Comparison of ENCODE assay signal across 9 cellular contexts in the genomic region with DNA sequence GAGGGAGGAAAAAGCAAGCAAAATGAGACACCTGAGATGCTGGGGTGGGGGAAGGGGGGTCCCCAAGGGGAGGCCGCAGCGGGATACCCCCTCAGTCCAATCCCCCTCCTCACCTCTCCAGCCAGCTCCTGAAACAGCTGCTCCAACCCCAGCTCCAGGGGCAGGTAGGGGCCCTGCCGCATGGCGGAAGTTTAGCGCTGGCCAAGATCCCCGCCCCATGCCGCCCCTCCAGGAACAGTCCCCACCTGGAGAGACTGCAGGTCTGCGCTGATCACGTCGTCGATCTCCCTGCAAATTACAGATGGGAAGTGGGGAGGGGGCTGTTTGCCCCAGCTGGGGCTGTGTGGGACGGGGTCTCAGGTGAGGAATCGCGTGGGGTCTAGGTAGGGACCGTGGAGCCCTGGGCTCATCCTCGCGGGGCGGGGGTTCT.
DNase-seq lines count a peak whose midpoint lies in the region; ATAC-seq and TF ChIP-seq lines count a peak whose summit lies in the region.
"Had no signal": no experiment of that assay in that cellular context is flagged by ENCODE, and none has a peak within 500 bp of the region (broad histone marks: within the 10 kb centered on the region; RNA-seq: fewer than 3 reads in every experiment).

No MANE protein-coding gene starts in this region.

- no peaks in the 10 kb centered on the region for H3K27me3 Mint-ChIP-seq in effector memory CD8-positive, alpha-beta T cell

- H3K4me1 ChIP-seq in neutrophil (ENCODE audit: control insufficient read depth in 1 of 2, insufficient read depth in 1 of 2, low read depth in 1 of 2, low read length in 1 of 2): peaks cover 24 to 37% of the 10 kb centered on the region in 2 experiments

- POLR2A ChIA-PET in HEK293T (lab: Yijun Ruan, JAX): interaction anchor here (1.0 to 1.4 kb wide), 5 partner anchors 88 to 195 kb away, joined by 3 to 5 read pairs (median 4); a partner anchor contains a TSS

- H3K27ac ChIP-seq in neutrophil: peak overlapping the region; percentile 59

- H3K27me3 ChIP-seq in neutrophil: peaks cover 40% of the 10 kb centered on the region

- no peak overlapping the region for H3K4me3 ChIP-seq in neutrophil (ENCODE audit: low read depth in 1 of 2, low read length in 1 of 2)
- H3K4me3 ChIP-seq: lung had no signal

- peak; percentile 45 for DNase-seq in HEK293T (ENCODE audit: extremely low spot score)
- DNase-seq in T follicular helper cell (ENCODE audit: low read depth): peak; percentile 21
- DNase-seq in effector memory CD8-positive, alpha-beta T cell: peak; percentile 30 to 59 (median 35)
- DNase-seq in GM19240 (ENCODE audit: insufficient read length, low spot score): no peak

- peak overlapping the region; percentile 80 to 83 for H3K4me3 Mint-ChIP-seq in effector memory CD8-positive, alpha-beta T cell

- H3K9me3 ChIP-seq in neutrophil: no peaks in the 10 kb centered on the region

- no peak for TF ChIP-seq CTCF in neutrophil (IDR thresholded peaks at IDR 0.05)

- H3K9me3 Mint-ChIP-seq in effector memory CD8-positive, alpha-beta T cell: no peaks in the 10 kb centered on the region

- peaks cover 32% of the 10 kb centered on the region for H3K36me3 Mint-ChIP-seq in effector memory CD8-positive, alpha-beta T cell (ENCODE audit: insufficient read depth)

- peak overlapping the region; percentile 85 to 95 for H3K27ac Mint-ChIP-seq in effector memory CD8-positive, alpha-beta T cell

- peak; percentile 15 for ATAC-seq in effector memory CD8-positive, alpha-beta T cell (replicated peaks)
- ATAC-seq in GM21390 (IDR thresholded peaks at IDR 0.05; ENCODE audit: unreplicated experiment) (no peak), HG03439 (IDR thresholded peaks at IDR 0.05; ENCODE audit: unreplicated experiment) (no peak), HG02623 (IDR thresholded peaks at IDR 0.05; ENCODE audit: unreplicated experiment) (no peak)

- CTCF ChIA-PET in HEK293T (lab: Yijun Ruan, JAX): no interaction called here

- peaks cover 18% of the 10 kb centered on the region for H3K36me3 ChIP-seq in neutrophil

- H3K4me1 Mint-ChIP-seq in effector memory CD8-positive, alpha-beta T cell (ENCODE audit: low read depth in 2 of 2): peaks cover 56 to 58% of the 10 kb centered on the region in 2 donors

TF ChIP-seq in HEK293T, 16 proteins besides CTCF, POLR2A, EP300 and RAD21:
- TF ChIP-seq CTBP1 (IDR thresholded peaks at IDR 0.05; ENCODE audit: borderline replicate concordance) (no peak), SP1 (IDR thresholded peaks at IDR 0.05) (0 out of 2 replicates have a peak, but pooled peaks have one; percentile 30)
